Comparison of ENCODE assay signal across 10 cellular contexts in genomic region chr1:27601321-27601770, GRCh38. TPM values are rescaled to one million over a fixed set of nuclear protein-coding genes. Genes with fewer than 3 reads are reported as not detected.
DNase-seq lines count a peak whose midpoint lies in the region; ATAC-seq and TF ChIP-seq lines count a peak whose summit lies in the region.
"Had no signal": no experiment of that assay in that cellular context is flagged by ENCODE, and none has a peak within 500 bp of the region (broad histone marks: within the 10 kb centered on the region; RNA-seq: fewer than 3 reads in every experiment).

No MANE protein-coding gene starts in this region.

- H3K4me1 Mint-ChIP-seq in activated naive CD8-positive, alpha-beta T cell (ENCODE audit: low read depth): peaks cover 50% of the 10 kb centered on the region
- peaks cover 57% of the 10 kb centered on the region for H3K4me1 Mint-ChIP-seq in stimulated activated effector memory CD8-positive, alpha-beta T cell treated with anti-CD3 and anti-CD28 coated beads, Interleukin-12 subunit alpha, Interleukin-12 subunit beta, amount 100 ng/mL, for 72 hours

- no peak overlapping the region for H2BK5ac ChIP-seq in IMR-90 (ENCODE audit: low read depth, low read length, poor library complexity, severe bottlenecking)

- ATAC-seq in IMR-90 (ENCODE audit: low read depth) (no peak), mucosa of descending colon (no peak), GM21367 (IDR thresholded peaks at IDR 0.05; ENCODE audit: unreplicated experiment) (no peak)
- ATAC-seq in stimulated activated effector memory CD8-positive, alpha-beta T cell treated with anti-CD3 and anti-CD28 coated beads, Interleukin-12 subunit alpha, Interleukin-12 subunit beta, amount 100 ng/mL, for 72 hours: no peak
- ATAC-seq: foreskin keratinocyte had no signal

- H3K4me3 ChIP-seq in IMR-90 (ENCODE audit: insufficient read depth, low read depth, low read length): peak overlapping the region; percentile 97; the same call in 1 of the 2 replicates
- H3K4me3 ChIP-seq in iPS-20b (ENCODE audit: low read length): peak overlapping the region; percentile 73; the same call in 1 of the 2 replicates
- no peak overlapping the region for H3K4me3 ChIP-seq in mucosa of descending colon

- TF ChIP-seq RAD21 in IMR-90 (IDR thresholded peaks at IDR 0.05; ENCODE audit: low read length): no peak

- H2AK5ac ChIP-seq in IMR-90 (ENCODE audit: low read depth, low read length): peak overlapping the region; percentile 11; the same call in 1 of the 2 replicates

- H3K27ac ChIP-seq in IMR-90 (ENCODE audit: insufficient read depth, low read length) (peak overlapping the region; percentile 72), iPS-20b (ENCODE audit: low read length) (no peak overlapping the region)
- H3K27ac ChIP-seq: foreskin keratinocyte had no signal

- no peaks in the 10 kb centered on the region for H3K9me3 Mint-ChIP-seq in activated naive CD8-positive, alpha-beta T cell (ENCODE audit: low read depth)
- H3K9me3 Mint-ChIP-seq in stimulated activated effector memory CD8-positive, alpha-beta T cell treated with anti-CD3 and anti-CD28 coated beads, Interleukin-12 subunit alpha, Interleukin-12 subunit beta, amount 100 ng/mL, for 72 hours: no peaks in the 10 kb centered on the region

- H3K36me3 Mint-ChIP-seq in activated naive CD8-positive, alpha-beta T cell: no peaks in the 10 kb centered on the region
- peaks cover 13% of the 10 kb centered on the region for H3K36me3 Mint-ChIP-seq in stimulated activated effector memory CD8-positive, alpha-beta T cell treated with anti-CD3 and anti-CD28 coated beads, Interleukin-12 subunit alpha, Interleukin-12 subunit beta, amount 100 ng/mL, for 72 hours

- POLR2A ChIA-PET in IMR-90 (lab: Charles Lee; ENCODE audit: unreplicated experiment): no interaction called here

- H2BK20ac ChIP-seq in IMR-90 (ENCODE audit: low read depth, low read length): no peak overlapping the region

- no TSS peak for BruUV-seq in IMR-90 (replicated peaks; lab: Mats Ljungman, UMichigan)

- H3K27ac Mint-ChIP-seq in activated naive CD8-positive, alpha-beta T cell: no peak overlapping the region
- H3K27ac Mint-ChIP-seq in stimulated activated effector memory CD8-positive, alpha-beta T cell treated with anti-CD3 and anti-CD28 coated beads, Interleukin-12 subunit alpha, Interleukin-12 subunit beta, amount 100 ng/mL, for 72 hours: peak overlapping the region; percentile 64

- peaks cover 22 to 61% of the 10 kb centered on the region in 2 experiments for H3K79me1 ChIP-seq in IMR-90 (ENCODE audit: low read depth in 1 of 2, low read length in 2 of 2)

- H2AK9ac ChIP-seq in IMR-90 (replicated peaks; ENCODE audit: low read depth, low read length, poor library complexity): peak overlapping the region; percentile 96

- TF ChIP-seq POLR2A in IMR-90 (IDR thresholded peaks at IDR 0.05; ENCODE audit: low read depth, low read length): no peak

- 0 out of 2 replicates have a peak overlapping the region, but pooled peaks have one; percentile 6 for H3K9ac ChIP-seq in IMR-90 (ENCODE audit: low read depth, low read length)
- no peak overlapping the region for H3K9ac ChIP-seq in iPS-20b (ENCODE audit: low read depth, low read length)

- TF ChIP-seq CTCF in IMR-90 (conservative IDR thresholded peaks at IDR 0.05; ENCODE audit: low read depth, low read length) (no peak), mucosa of descending colon (IDR thresholded peaks at IDR 0.05) (no peak)

- H3K4me2 ChIP-seq in IMR-90 (ENCODE audit: low read depth, low read length): peak overlapping the region; percentile 87

- H3K23ac ChIP-seq in IMR-90 (ENCODE audit: low read depth, low read length): no peak overlapping the region

- no peak overlapping the region for H4K91ac ChIP-seq in IMR-90 (ENCODE audit: insufficient read depth, low read depth, low read length)

- CTCF ChIA-PET in IMR-90 (lab: Yijun Ruan, JAX): interaction anchor here (0.8 to 1.6 kb wide), 5 partner anchors 32 to 302 kb away, joined by 3 to 4 read pairs (median 3); no protein-coding TSS in a partner anchor

- dilution Hi-C loops in IMR-90 (cut with HindIII; ENCODE audit: low sequenced_read_pairs, unreplicated experiment): no loop called here

- H4K5ac ChIP-seq in IMR-90 (ENCODE audit: low read depth, low read length): no peak overlapping the region

- H3K36me3 ChIP-seq in IMR-90 (ENCODE audit: control insufficient read depth, insufficient read depth, low read length) (no peaks in the 10 kb centered on the region), iPS-20b (ENCODE audit: insufficient read depth, low read depth, low read length) (no peaks in the 10 kb centered on the region), mucosa of descending colon (ENCODE audit: low read depth) (no peaks in the 10 kb centered on the region)

- H4K8ac ChIP-seq in IMR-90 (ENCODE audit: low read depth in 2 of 2, low read length in 2 of 2): no peak overlapping the region

- no peak overlapping the region; the same call in 1 of the 2 replicates for H3K4ac ChIP-seq in IMR-90 (ENCODE audit: low read depth, low read length)

- in situ Hi-C loops in IMR-90 (cut with MboI; ENCODE audit: low sequenced_read_pairs): no loop called here

- no peak overlapping the region for H2BK15ac ChIP-seq in IMR-90 (ENCODE audit: low read depth, low read length)

- H3K14ac ChIP-seq in IMR-90 (replicated peaks; ENCODE audit: low read depth, low read length): no peak overlapping the region

- peaks cover 21% of the 10 kb centered on the region for H3K9me1 ChIP-seq in IMR-90 (ENCODE audit: insufficient read depth, low read length)

- DNase-seq in IMR-90 (no peak), mucosa of descending colon (no peak), SW 1271 (lab: John Stamatoyannopoulos, UW) (no peak), NOMO-1 treated with DMSO at 0.1 percent for 48 hours (lab: John Stamatoyannopoulos, UW; ENCODE audit: unreplicated experiment) (no peak)
- no peak for DNase-seq in stimulated activated effector memory CD8-positive, alpha-beta T cell treated with anti-CD3 and anti-CD28 coated beads, Interleukin-12 subunit alpha, Interleukin-12 subunit beta, amount 100 ng/mL, for 72 hours (ENCODE audit: low spot score in 2 of 2)
- DNase-seq: foreskin keratinocyte had no signal

- no peak overlapping the region for H2BK120ac ChIP-seq in IMR-90 (ENCODE audit: low read depth, low read length)

- H3K4me1 ChIP-seq in IMR-90 (ENCODE audit: control insufficient read depth, insufficient read depth, low read length) (peaks cover 42% of the 10 kb centered on the region), iPS-20b (ENCODE audit: insufficient read depth, low read length) (peaks cover 48% of the 10 kb centered on the region), mucosa of descending colon (ENCODE audit: low read depth) (peaks cover 24% of the 10 kb centered on the region)

- no peaks in the 10 kb centered on the region for H3K27me3 ChIP-seq in IMR-90 (ENCODE audit: control insufficient read depth, insufficient read depth, low read length)
- peaks cover 8% of the 10 kb centered on the region for H3K27me3 ChIP-seq in iPS-20b (ENCODE audit: insufficient read depth, low read length)
- H3K27me3 ChIP-seq: foreskin keratinocyte had no signal

- intact Hi-C loops in IMR-90 (cut with micrococcal nuclease) (loop anchor here (1.0 to 5.0 kb wide), 2 partner anchors 114 to 301 kb away; no protein-coding TSS in a partner anchor), mucosa of descending colon (cut with DNase I, micrococcal nuclease) (loop anchor here (5.0 to 10.0 kb wide), 3 partner anchors 44 to 199 kb away; no protein-coding TSS in a partner anchor)

- H3K27me3 Mint-ChIP-seq in activated naive CD8-positive, alpha-beta T cell: no peaks in the 10 kb centered on the region

- no peak overlapping the region for H3K18ac ChIP-seq in IMR-90 (ENCODE audit: low read depth, low read length)

- peak overlapping the region; percentile 55 for H3K4me3 Mint-ChIP-seq in activated naive CD8-positive, alpha-beta T cell
- H3K4me3 Mint-ChIP-seq in stimulated activated effector memory CD8-positive, alpha-beta T cell treated with anti-CD3 and anti-CD28 coated beads, Interleukin-12 subunit alpha, Interleukin-12 subunit beta, amount 100 ng/mL, for 72 hours: no peak overlapping the region

- peaks cover 63% of the 10 kb centered on the region for H4K20me1 ChIP-seq in IMR-90 (ENCODE audit: insufficient read depth, low read length)

- no peak overlapping the region for H2AFZ ChIP-seq in IMR-90 (replicated peaks; ENCODE audit: low read length, poor library complexity)

- H3K9me3 ChIP-seq in IMR-90 (ENCODE audit: control insufficient read depth, insufficient read depth, low read length) (no peaks in the 10 kb centered on the region), iPS-20b (ENCODE audit: insufficient read depth, low read depth, low read length) (no peaks in the 10 kb centered on the region), mucosa of descending colon (no peaks in the 10 kb centered on the region)

- H3K56ac ChIP-seq in IMR-90 (ENCODE audit: extremely low read depth, insufficient read depth, low read length): no peak overlapping the region

TF ChIP-seq in IMR-90, 13 proteins besides CTCF, POLR2A, EP300 and RAD21:
- no peak for TF ChIP-seq BHLHE40 (IDR thresholded peaks at IDR 0.05; ENCODE audit: low read depth, low read length)
- no peak for TF ChIP-seq FOS (IDR thresholded peaks at IDR 0.05; ENCODE audit: low read depth, low read length)
- no peak for TF ChIP-seq USF2 (IDR thresholded peaks at IDR 0.05; ENCODE audit: low read depth, low read length)
- TF ChIP-seq MXI1 (IDR thresholded peaks at IDR 0.05; ENCODE audit: borderline replicate concordance, low read depth, low read length): no peak

RNA-seq across cellular contexts. Expression of gene AHDC1, which starts 2.6 kb away (rescaled TPM):
- 1.7 and 2.0 TPM in 2 replicates for total RNA-seq in IMR-90 (2012; rRNA removed)
- 11.6 and 16.1 TPM in 2 replicates for polyA plus RNA-seq in IMR-90 (2012; rRNA removed)
- 4.9 and 11.5 TPM in 2 replicates for polyA plus RNA-seq in IMR-90 (2012; cell fraction: cytosol; rRNA removed)
- 25.9 and 46.8 TPM in 2 replicates for polyA plus RNA-seq in IMR-90 (2012; cell fraction: nucleus; rRNA removed; ENCODE audit: low replicate concordance)
- total RNA-seq in mucosa of descending colon: 10 to 100 TPM; 13.7 to 58.6 (median 18.7) TPM

RNA-seq across cellular contexts. Expression of gene FGR, which starts 33.6 kb away (rescaled TPM):
- total RNA-seq in IMR-90 (2012; rRNA removed): not detected in 2 replicates
- polyA plus RNA-seq in IMR-90 (2012; rRNA removed): not detected in 2 replicates
- polyA plus RNA-seq in IMR-90 (2012; cell fraction: cytosol; rRNA removed): not detected in 2 replicates
- polyA plus RNA-seq in IMR-90 (2012; cell fraction: nucleus; rRNA removed; ENCODE audit: low replicate concordance): 0.08 TPM in 1 of 2 replicates, not detected in the other
- 1 to 10 TPM; 2.3 to 5.7 (median 5.3) TPM for total RNA-seq in mucosa of descending colon
- total RNA-seq: foreskin keratinocyte, RPMI7951 had no signal
